In genomic region chr10:67452892-67453291, GRCh38 we compare ENCODE assay signal across 20 cellular contexts.
A peak's percentile ranks its signal among the peaks of the same experiment; 100 is the strongest.
DNase-seq lines count a peak whose midpoint lies in the region; ATAC-seq and TF ChIP-seq lines count a peak whose summit lies in the region.
"Had no signal": no experiment of that assay in that cellular context is flagged by ENCODE, and none has a peak within 500 bp of the region (broad histone marks: within the 10 kb centered on the region; RNA-seq: fewer than 3 reads in every experiment).

No MANE protein-coding gene starts in this region.

- no peak overlapping the region for H2AK5ac ChIP-seq in mesendoderm (ENCODE audit: low read length)

- DNase-seq in Right ventricle myocardium superior = peak; percentile 58
- DNase-seq in Right ventricle myocardium inferior (ENCODE audit: missing footprints) = no peak
- DNase-seq in heart left ventricle = peak in 3 of 5 donors; percentile 14 to 55 (median 34)
- no peak for DNase-seq in right atrium auricular region (ENCODE audit: low spot score)
- peak; percentile 41 for DNase-seq in left ventricle myocardium inferior
- DNase-seq in mesothelial cell of epicardium (ENCODE audit: low spot score in 2 of 2, unreplicated experiment in 2 of 2) = no peak
- DNase-seq in SIG-M5 (lab: John Stamatoyannopoulos, UW) = no peak
- DNase-seq in mesendoderm = no peak
- DNase-seq: AML-193; Caco-2; Calu3; CD4-positive, alpha-beta T cell; CD8-positive, alpha-beta T cell; DMS79 treated with DMSO at 0.1 percent for 48 hours; GF-D8 had no signal

- peaks cover 7% of the 10 kb centered on the region for H3K36me3 Mint-ChIP-seq in mesothelial cell of epicardium
- H3K36me3 Mint-ChIP-seq: CD8-positive, alpha-beta T cell had no signal

- no peak overlapping the region for H3K4me2 ChIP-seq in mesendoderm (ENCODE audit: low read length)
- H3K4me2 ChIP-seq: A549; BLaER1 treated with 17β-estradiol and CSF1 and Interleukin-3, amounts not matched to agents 10 nM and 100 nM had no signal

- H3K27me3 ChIP-seq in heart left ventricle (no peaks in the 10 kb centered on the region), right atrium auricular region (no peaks in the 10 kb centered on the region), left ventricle myocardium inferior (ENCODE audit: low read depth) (no peaks in the 10 kb centered on the region), mesendoderm (ENCODE audit: insufficient read depth, low read length, poor library complexity) (no peaks in the 10 kb centered on the region)
- H3K27me3 ChIP-seq: BLaER1 treated with 17β-estradiol and CSF1 and Interleukin-3, amounts not matched to agents 10 nM and 100 nM had no signal

- no peak overlapping the region for H2BK15ac ChIP-seq in mesendoderm (replicated peaks; ENCODE audit: low read depth)

- H4K5ac ChIP-seq in mesendoderm (ENCODE audit: low read length) = no peak overlapping the region

- H3K27me3 Mint-ChIP-seq in mesothelial cell of epicardium (ENCODE audit: low read depth) = no peaks in the 10 kb centered on the region
- H3K27me3 Mint-ChIP-seq: B cell had no signal

- H3K27ac Mint-ChIP-seq in mesothelial cell of epicardium = peak overlapping the region; percentile 55
- H3K27ac Mint-ChIP-seq: B cell; CD4-positive, alpha-beta T cell; CD8-positive, alpha-beta T cell had no signal

- ATAC-seq in Right ventricle myocardium superior (ENCODE audit: poor library complexity) (peak; percentile 53), Right ventricle myocardium inferior (no peak), heart left ventricle (peak in 2 of 4 donors; percentile 47 to 69)
- ATAC-seq: A549; CD8-positive, alpha-beta T cell had no signal

- no peak overlapping the region for H3K56ac ChIP-seq in mesendoderm (ENCODE audit: low read length)

- H3K4me3 Mint-ChIP-seq in mesothelial cell of epicardium = no peak overlapping the region
- H3K4me3 Mint-ChIP-seq: B cell; CD4-positive, alpha-beta T cell; CD8-positive, alpha-beta T cell had no signal

- H3K9me3 Mint-ChIP-seq in mesothelial cell of epicardium = peaks cover 28% of the 10 kb centered on the region

- H3K79me2 ChIP-seq in mesendoderm (ENCODE audit: control insufficient read depth, insufficient read depth, low read length) = no peaks in the 10 kb centered on the region

- H3K9me3 ChIP-seq in heart left ventricle (peaks cover 0 to 25% (median 0%) of the 10 kb centered on the region in 12 donors), right atrium auricular region (peaks cover 0 to 16% of the 10 kb centered on the region in 2 donors), left ventricle myocardium inferior (replicated peaks) (peaks cover 27% of the 10 kb centered on the region)
- H3K9me3 ChIP-seq: A549 had no signal

- H4K8ac ChIP-seq in mesendoderm (ENCODE audit: low read depth, low read length) = no peak overlapping the region

- no peak overlapping the region for H3K4ac ChIP-seq in mesendoderm (ENCODE audit: low read depth, low read length)

- H2BK5ac ChIP-seq in mesendoderm (ENCODE audit: low read length) = no peak overlapping the region

- intact Hi-C loops in Right ventricle myocardium superior (cut with DNase I) (no loop called here), Right ventricle myocardium inferior (cut with DNase I) (no loop called here), heart left ventricle (cut with DNase I) (no loop called here), left ventricle myocardium inferior (cut with micrococcal nuclease) (no loop called here)

- H3K79me1 ChIP-seq in mesendoderm (ENCODE audit: low read length) = no peaks in the 10 kb centered on the region

- no peak overlapping the region for H3K9ac ChIP-seq in mesendoderm (ENCODE audit: low read length)
- H3K9ac ChIP-seq: BLaER1 treated with 17β-estradiol and CSF1 and Interleukin-3, amounts not matched to agents 10 nM and 100 nM had no signal

- 18 to 30% (median 25%) methylated on average over 1 of the region's 1 CpG for WGBS in heart left ventricle, 4 donors
- WGBS in mesendoderm (ENCODE audit: extremely low coverage, insufficient coverage, low lambda C conversion rate) = no CpG with 5 or more reads among the region's 1 CpG

- peaks cover 39% of the 10 kb centered on the region for H3K4me1 Mint-ChIP-seq in mesothelial cell of epicardium
- H3K4me1 Mint-ChIP-seq: B cell had no signal

- no peak overlapping the region for H2BK120ac ChIP-seq in mesendoderm (ENCODE audit: low read depth, low read length)

- no peak overlapping the region for H3K18ac ChIP-seq in mesendoderm (ENCODE audit: low read length)

- no peak for TF ChIP-seq POLR2A in heart left ventricle (IDR thresholded peaks at IDR 0.05)

- H3K4me3 ChIP-seq in heart left ventricle = no peak overlapping the region
- H3K4me3 ChIP-seq in right atrium auricular region = no peak overlapping the region
- H3K4me3 ChIP-seq in left ventricle myocardium inferior = no peak overlapping the region
- H3K4me3 ChIP-seq in mesendoderm (ENCODE audit: low read length) = no peak overlapping the region
- H3K4me3 ChIP-seq: A549; BLaER1 treated with 17β-estradiol and CSF1 and Interleukin-3, amounts not matched to agents 10 nM and 100 nM had no signal

- H3K23ac ChIP-seq in mesendoderm (ENCODE audit: low read length) = no peak overlapping the region

- TF ChIP-seq CTCF in heart left ventricle (IDR thresholded peaks at IDR 0.05) (no peak), right atrium auricular region (IDR thresholded peaks at IDR 0.05) (no peak), left ventricle myocardium inferior (IDR thresholded peaks at IDR 0.05; ENCODE audit: borderline replicate concordance) (no peak), mesothelial cell of epicardium (IDR thresholded peaks at IDR 0.05; ENCODE audit: unreplicated experiment) (no peak)

- no peak overlapping the region for H3K27ac ChIP-seq in heart left ventricle
- H3K27ac ChIP-seq in right atrium auricular region = no peak overlapping the region
- H3K27ac ChIP-seq in left ventricle myocardium inferior (replicated peaks) = no peak overlapping the region
- no peak overlapping the region for H3K27ac ChIP-seq in mesendoderm (ENCODE audit: low read depth, low read length)
- H3K27ac ChIP-seq: 22Rv1; A549; BLaER1 treated with 17β-estradiol and CSF1 and Interleukin-3, amounts not matched to agents 10 nM and 100 nM; C4-2B had no signal

- no peaks in the 10 kb centered on the region for H3K36me3 ChIP-seq in heart left ventricle
- no peaks in the 10 kb centered on the region for H3K36me3 ChIP-seq in right atrium auricular region
- H3K36me3 ChIP-seq in left ventricle myocardium inferior = peaks cover 4% of the 10 kb centered on the region
- no peaks in the 10 kb centered on the region for H3K36me3 ChIP-seq in mesendoderm (ENCODE audit: control insufficient read depth, insufficient read depth, low read length)
- H3K36me3 ChIP-seq: BLaER1 treated with 17β-estradiol and CSF1 and Interleukin-3, amounts not matched to agents 10 nM and 100 nM had no signal

- H3K4me1 ChIP-seq in heart left ventricle (peaks cover 0 to 9% (median 0%) of the 10 kb centered on the region in 12 donors), right atrium auricular region (no peaks in the 10 kb centered on the region), left ventricle myocardium inferior (peaks cover 14% of the 10 kb centered on the region), mesendoderm (ENCODE audit: control insufficient read depth, low read depth, low read length) (no peaks in the 10 kb centered on the region)
- H3K4me1 ChIP-seq: A549, Caco-2 had no signal

Comparison
In these comparisons a context has a peak if more than half of its experiments do, and no peak if none do; other contexts are left out.
1. DNase-seq: peak in Right ventricle myocardium superior (single experiment), heart left ventricle (3 of 5) and left ventricle myocardium inferior (single experiment); none in Right ventricle myocardium inferior (single experiment), right atrium auricular region (single experiment), mesothelial cell of epicardium (0 of 2), SIG-M5 (single experiment) and mesendoderm (single experiment).